ENCODE assay signal across 8 cellular contexts in genomic region chr2:241148891-241149674, GRCh38. TPM values are rescaled to one million over a fixed set of nuclear protein-coding genes. Genes with fewer than 3 reads are reported as not detected.
A peak's percentile ranks its signal among the peaks of the same experiment; 100 is the strongest.
DNase-seq lines count a peak whose midpoint lies in the region; FAIRE-seq and TF ChIP-seq lines count a peak whose summit lies in the region.

Gene PASK (minus strand): TSS chr2:241149472. CDS start chr2:241143032, 6,440 bp downstream.

- peak within 1 kb of the TSS; percentile 100 for H3K4me2 ChIP-seq in neuronal stem cell (ENCODE audit: insufficient read depth, low read length, poor library complexity, severe bottlenecking)

- H3K4me3 ChIP-seq in SJSA1: peak within 1 kb of the TSS; percentile 77
- H3K4me3 ChIP-seq in neuronal stem cell (ENCODE audit: low read length in 2 of 2): peak within 1 kb of the TSS; percentile 86 to 94
- H3K4me3 ChIP-seq in subcutaneous abdominal adipose tissue (ENCODE audit: low read depth in 1 of 5, low read length in 5 of 5): peak within 1 kb of the TSS; percentile 75 to 95 (median 88)

- H3K79me1 ChIP-seq in neuronal stem cell (ENCODE audit: low read depth, low read length): peaks cover 3% of the 10 kb centered on the region

- peak; percentile 96 for DNase-seq in GM03348 (ENCODE audit: low spot score)
- DNase-seq in HEK293T (ENCODE audit: extremely low spot score): peak; percentile 87
- DNase-seq in MV-4-11 (lab: John Stamatoyannopoulos, UW): peak; percentile 94
- DNase-seq in SJSA1 (ENCODE audit: low read depth in 1 of 2, low spot score in 2 of 2): peak; percentile 91 to 96
- DNase-seq in activated gamma-delta T cell treated with anti-CD3 and anti-CD28 coated beads, Interleukin-2, amount 50 U/mL, for 16 hours (ENCODE audit: low read depth): peak; percentile 90
- DNase-seq in frontal cortex (ENCODE audit: low spot score in 2 of 2): peak; percentile 94
- peak; percentile 89 for DNase-seq in neuronal stem cell (ENCODE audit: low spot score)

- CTCF ChIA-PET in HEK293T (lab: Yijun Ruan, JAX): interaction anchor here (0.6 kb wide), 1 partner anchor 48 kb away, joined by 3 read pairs; no protein-coding TSS in a partner anchor

- peak within 1 kb of the TSS; percentile 39 for H3K14ac ChIP-seq in neuronal stem cell (ENCODE audit: low read length)

- H2BK120ac ChIP-seq in neuronal stem cell (ENCODE audit: low read depth, low read length): peak within 1 kb of the TSS; percentile 61

- no peak within 1 kb of the TSS for H2BK15ac ChIP-seq in neuronal stem cell (ENCODE audit: low read length)

- POLR2A ChIA-PET in HEK293T (lab: Yijun Ruan, JAX): interaction anchor here (0.8 to 2.0 kb wide), 6 partner anchors 8 to 166 kb away, joined by 3 to 9 read pairs (median 4); partner anchors contain the start of gene MTERF4

- H4K91ac ChIP-seq in neuronal stem cell (ENCODE audit: low read depth, low read length, poor library complexity): no peak within 1 kb of the TSS

- H3K9me3 ChIP-seq in SJSA1 (replicated peaks) (no peaks in the 10 kb centered on the region), neuronal stem cell (replicated peaks in 1 of 2; ENCODE audit: control insufficient read depth in 2 of 2, insufficient read depth in 1 of 2, low read depth in 1 of 2, low read length in 2 of 2) (no peaks in the 10 kb centered on the region), subcutaneous abdominal adipose tissue (ENCODE audit: control insufficient read depth in 5 of 5, low read length in 5 of 5) (no peaks in the 10 kb centered on the region)

- peaks cover 31% of the 10 kb centered on the region for H3K4me1 ChIP-seq in SJSA1 (replicated peaks)
- peaks cover 12 to 16% of the 10 kb centered on the region in 2 donors for H3K4me1 ChIP-seq in neuronal stem cell (ENCODE audit: control insufficient read depth in 2 of 2, insufficient read depth in 1 of 2, low read depth in 1 of 2, low read length in 2 of 2)
- peaks cover 8 to 30% (median 25%) of the 10 kb centered on the region in 5 donors for H3K4me1 ChIP-seq in subcutaneous abdominal adipose tissue (ENCODE audit: control insufficient read depth in 5 of 5, insufficient read depth in 5 of 5, low read length in 5 of 5)

- peak within 1 kb of the TSS; percentile 46 for H2AK5ac ChIP-seq in neuronal stem cell (ENCODE audit: low read depth, low read length)

- peak within 1 kb of the TSS; percentile 99 for H2AFZ ChIP-seq in neuronal stem cell (ENCODE audit: low read length)

- H3K27ac ChIP-seq in SJSA1 (peak within 1 kb of the TSS; percentile 64), neuronal stem cell (replicated peaks; ENCODE audit: low read length) (no peak within 1 kb of the TSS), subcutaneous abdominal adipose tissue (ENCODE audit: low read depth, low read length) (peak within 1 kb of the TSS; percentile 73)

- peak within 1 kb of the TSS; percentile 98 for H3K23ac ChIP-seq in neuronal stem cell (ENCODE audit: low read depth, low read length, poor library complexity)

- peak within 1 kb of the TSS; percentile 84 for H2BK12ac ChIP-seq in neuronal stem cell (ENCODE audit: low read length)

- no peak within 1 kb of the TSS for H4K8ac ChIP-seq in neuronal stem cell (ENCODE audit: low read depth, low read length)

- H3K27me3 ChIP-seq in SJSA1 (replicated peaks) (no peaks in the 10 kb centered on the region), neuronal stem cell (ENCODE audit: control insufficient read depth in 3 of 3, insufficient read depth in 3 of 3, low read depth in 1 of 3, low read length in 3 of 3) (peaks cover 0 to 6% (median 0%) of the 10 kb centered on the region in 3 experiments), subcutaneous abdominal adipose tissue (ENCODE audit: control insufficient read depth in 5 of 5, insufficient read depth in 4 of 5, low read length in 5 of 5) (peaks cover 0 to 2% (median 0%) of the 10 kb centered on the region in 5 donors)

- H3K9ac ChIP-seq in neuronal stem cell (ENCODE audit: low read depth, low read length, poor library complexity) (peak within 1 kb of the TSS; percentile 95), subcutaneous abdominal adipose tissue (ENCODE audit: low read length in 5 of 5) (peak within 1 kb of the TSS in 4 of 5 donors; percentile 78 to 88 (median 80))

- WGBS in neuronal stem cell (ENCODE audit: extremely low coverage in 2 of 2, insufficient read length in 2 of 2, insufficient replicate concordance in 1 of 2), 2 donors: no CpG with 5 or more reads among the region's 88 CpGs

- H3K18ac ChIP-seq in neuronal stem cell (ENCODE audit: low read length): peak within 1 kb of the TSS; percentile 92

- FAIRE-seq in frontal cortex (lab: Jason Lieb, UNC): no peak

- peak within 1 kb of the TSS; percentile 53 for H2BK5ac ChIP-seq in neuronal stem cell (ENCODE audit: low read length)

- H3K36me3 ChIP-seq in SJSA1: peaks cover 27% of the 10 kb centered on the region
- H3K36me3 ChIP-seq in neuronal stem cell (replicated peaks in 1 of 2; ENCODE audit: control insufficient read depth in 2 of 2, insufficient read depth in 2 of 2, low read length in 2 of 2): peaks cover 2 to 19% of the 10 kb centered on the region in 2 donors
- peaks cover 0 to 8% (median 4%) of the 10 kb centered on the region in 5 donors for H3K36me3 ChIP-seq in subcutaneous abdominal adipose tissue (ENCODE audit: control insufficient read depth in 5 of 5, insufficient read depth in 5 of 5, low read length in 5 of 5)

- peak within 1 kb of the TSS; percentile 11 for H3K4ac ChIP-seq in neuronal stem cell (ENCODE audit: low read length)

TF ChIP-seq in HEK293T, 16 proteins besides CTCF, POLR2A, EP300 and RAD21:
- TF ChIP-seq PKNOX1 (IDR thresholded peaks at IDR 0.05): peak; percentile 98
- TF ChIP-seq L3MBTL2 (conservative IDR thresholded peaks at IDR 0.05): peak; percentile 55; the same call in 1 of the 2 replicates
- no peak for TF ChIP-seq ELF4 (IDR thresholded peaks at IDR 0.05)
- no peak for TF ChIP-seq SP1 (IDR thresholded peaks at IDR 0.05)

RNA-seq across cellular contexts. Expression of gene PASK, which starts in this region (rescaled TPM):
- 14.1 and 14.6 TPM in 2 replicates for total RNA-seq in SJSA1 (2014; rRNA removed; shearing (Covaris generic))
- total RNA-seq in frontal cortex: 15.1 TPM
- 11.4 TPM for polyA plus RNA-seq in neuronal stem cell (2013, experiment 1 of 2)
- 10.5 TPM for polyA plus RNA-seq in neuronal stem cell (2013, experiment 2 of 2)
